ENCODE assay signal across 20 cellular contexts in genomic region chr1:162846256-162847212, GRCh38. TPM values are rescaled to one million over a fixed set of nuclear protein-coding genes. Genes with fewer than 3 reads are reported as not detected.
A peak's percentile ranks its signal among the peaks of the same experiment; 100 is the strongest.
DNase-seq lines count a peak whose midpoint lies in the region; ATAC-seq, FAIRE-seq and TF ChIP-seq lines count a peak whose summit lies in the region.
"Had no signal": no experiment of that assay in that cellular context is flagged by ENCODE, and none has a peak within 500 bp of the region (broad histone marks: within the 10 kb centered on the region; RNA-seq: fewer than 3 reads in every experiment).

No MANE protein-coding gene starts in this region.

- no peaks in the 10 kb centered on the region for H3K4me1 Mint-ChIP-seq in naive thymus-derived CD4-positive, alpha-beta T cell
- H3K4me1 Mint-ChIP-seq: CD14-positive monocyte, immature natural killer cell had no signal

- peaks cover 8 to 33% (median 22%) of the 10 kb centered on the region in 5 donors for H3K27me3 Mint-ChIP-seq in naive thymus-derived CD4-positive, alpha-beta T cell

- H2BK5ac ChIP-seq in H1 (ENCODE audit: low read depth, low read length), result no peak overlapping the region

- CTCF ChIA-PET in H1 (lab: Charles Lee; ENCODE audit: partially characterized antibody), result interaction anchor here (1.3 to 3.2 kb wide), 6 partner anchors 10 to 470 kb away, joined by 4 to 26 read pairs (median 6); partner anchors contain the start of genes CCDC190 and RGS4
- CTCF ChIA-PET in naive thymus-derived CD4-positive, alpha-beta T cell (lab: Charles Lee), result interaction anchor here (0.7 to 3.6 kb wide), 2 partner anchors 9 to 470 kb away, joined by 3 to 28 read pairs; no protein-coding TSS in a partner anchor

- no peak overlapping the region for H3K23ac ChIP-seq in H1 (ENCODE audit: insufficient read length)

- H4K20me1 ChIP-seq in H1 (replicated peaks in 1 of 2; ENCODE audit: control insufficient read depth in 1 of 2, insufficient read depth in 2 of 2, low read length in 2 of 2), result no peaks in the 10 kb centered on the region

- no peak overlapping the region for H3K4ac ChIP-seq in H1 (replicated peaks; ENCODE audit: insufficient read length, low read depth, low read length)

- TF ChIP-seq RAD21 in H1 (IDR thresholded peaks at IDR 0.05 in 1 of 2, conservative IDR thresholded peaks at IDR 0.05 in 1 of 2; ENCODE audit: low read depth in 2 of 2, low read length in 2 of 2), result no peak

- TF ChIP-seq EP300 in H1 (IDR thresholded peaks at IDR 0.05; ENCODE audit: borderline replicate concordance in 1 of 2, low read depth in 2 of 2, low read length in 2 of 2), result no peak

- TF ChIP-seq CTCF in H1 (IDR thresholded peaks at IDR 0.05; ENCODE audit: control extremely low read depth in 1 of 3, insufficient read depth in 1 of 3, low read depth in 1 of 3, low read length in 3 of 3), result no peak

- no peak overlapping the region for H2BK120ac ChIP-seq in H1 (replicated peaks; ENCODE audit: low read depth, low read length)

- intact Hi-C loops in naive thymus-derived CD4-positive, alpha-beta T cell (cut with micrococcal nuclease), result no loop called here
- intact Hi-C loops in head of caudate nucleus (cut with DNase I), result loop anchor here (10.0 kb wide), 1 partner anchor 468 kb away; no protein-coding TSS in a partner anchor

- H3K79me2 ChIP-seq in H1 (ENCODE audit: control insufficient read depth in 1 of 2, insufficient read depth in 2 of 2, low read length in 2 of 2), result no peaks in the 10 kb centered on the region

- H2BK12ac ChIP-seq in H1 (ENCODE audit: low read depth, low read length), result no peak overlapping the region

- no peaks in the 10 kb centered on the region for H3K9me3 Mint-ChIP-seq in naive thymus-derived CD4-positive, alpha-beta T cell
- H3K9me3 Mint-ChIP-seq: immature natural killer cell had no signal

- no peak overlapping the region for H2AK5ac ChIP-seq in H1 (ENCODE audit: low read depth, low read length)

- H3K4me2 ChIP-seq in H1 (ENCODE audit: insufficient read depth in 1 of 2, low read depth in 2 of 2, low read length in 2 of 2) (no peak overlapping the region), skeletal muscle satellite cell (ENCODE audit: low read length) (peak overlapping the region; percentile 66)
- H3K4me2 ChIP-seq: smooth muscle cell had no signal

- H3K18ac ChIP-seq in H1 (ENCODE audit: extremely low read depth, low read length), result no peak overlapping the region

- no peak overlapping the region for H3K9ac ChIP-seq in H1 (replicated peaks in 1 of 4; ENCODE audit: extremely low read depth in 1 of 4, low read depth in 3 of 4, low read length in 3 of 4)
- peak overlapping the region; percentile 8 for H3K9ac ChIP-seq in skeletal muscle satellite cell (ENCODE audit: low read depth, low read length)

- H3K23me2 ChIP-seq in H1 (ENCODE audit: low read depth, low read length), result no peaks in the 10 kb centered on the region; the same call in 1 of the 2 replicates

- H3K27ac ChIP-seq in SJSA1 (peak overlapping the region; percentile 16; the same call in 1 of the 2 replicates), H1 (ENCODE audit: low read depth, low read length) (no peak overlapping the region)
- H3K27ac ChIP-seq in naive thymus-derived CD4-positive, alpha-beta T cell (ENCODE audit: low read depth, low read length), result no peak overlapping the region
- H3K27ac ChIP-seq: colonic mucosa had no signal

- no peak overlapping the region for H2BK20ac ChIP-seq in H1 (ENCODE audit: low read length)

- H2AFZ ChIP-seq in H1 (ENCODE audit: low read length), result peak overlapping the region; percentile 90; the same call in 1 of the 2 replicates

- no peak for ATAC-seq in naive thymus-derived CD4-positive, alpha-beta T cell
- ATAC-seq: HCT116, SK-N-SH treated with all-trans-retinoic acid at 6 μM for 48 hours had no signal

- no peak overlapping the region for H4K5ac ChIP-seq in H1 (ENCODE audit: insufficient read length, low read depth, low read length)

- H3K14ac ChIP-seq in H1 (ENCODE audit: insufficient read length), result no peak overlapping the region

- H3K27ac Mint-ChIP-seq in naive thymus-derived CD4-positive, alpha-beta T cell, result no peak overlapping the region
- H3K27ac Mint-ChIP-seq: CD14-positive monocyte, immature natural killer cell had no signal

- H3K27me3 ChIP-seq in SJSA1 (replicated peaks) (no peaks in the 10 kb centered on the region), H1 (replicated peaks in 1 of 4; ENCODE audit: control insufficient read depth in 3 of 4, extremely low read depth in 1 of 4, insufficient read depth in 3 of 4, low read length in 3 of 4) (no peaks in the 10 kb centered on the region), skeletal muscle satellite cell (ENCODE audit: control insufficient read depth, insufficient read depth, low read length) (no peaks in the 10 kb centered on the region)
- no peaks in the 10 kb centered on the region for H3K27me3 ChIP-seq in naive thymus-derived CD4-positive, alpha-beta T cell (ENCODE audit: control insufficient read depth in 2 of 2, insufficient read depth in 2 of 2, low read length in 2 of 2)
- H3K27me3 ChIP-seq: colonic mucosa had no signal

- H3K56ac ChIP-seq in H1 (replicated peaks; ENCODE audit: insufficient read length, low read depth, low read length), result no peak overlapping the region

- no peak overlapping the region for H4K8ac ChIP-seq in H1 (ENCODE audit: extremely low read depth, insufficient read depth, low read length)

- no peak for FAIRE-seq in H1 (lab: Jason Lieb, UNC)

- no peak overlapping the region for H4K91ac ChIP-seq in H1 (replicated peaks; ENCODE audit: insufficient read length, low read length)

- POLR2A ChIA-PET in H1 (lab: Charles Lee; ENCODE audit: partially characterized antibody), result no interaction called here
- POLR2A ChIA-PET in naive thymus-derived CD4-positive, alpha-beta T cell (lab: Charles Lee), result no interaction called here

- DNase-seq in EL, result peak; percentile 87
- peak in 1 of 2 experiments; percentile 83 for DNase-seq in SJSA1 (ENCODE audit: low read depth in 1 of 2, low spot score in 2 of 2)
- DNase-seq in H1 (ENCODE audit: low read depth in 1 of 2, low spot score in 2 of 2), result no peak
- DNase-seq in naive thymus-derived CD4-positive, alpha-beta T cell, result no peak
- no peak for DNase-seq in head of caudate nucleus
- no peak for DNase-seq in ureter (ENCODE audit: low spot score)
- DNase-seq: activated CD4-positive, alpha-beta T cell treated with anti-CD3 and anti-CD28 coated beads for 4 hours; activated CD8-positive, alpha-beta memory T cell treated with anti-CD3 and anti-CD28 coated beads, Interleukin-2, amount 50 U/mL, for 4 hours; activated gamma-delta T cell; colonic mucosa; DMS53; immature natural killer cell; NCI-H2029 treated with DMSO at 0.1 percent for 48 hours; NCI-H510A treated with DMSO at 0.1 percent for 48 hours had no signal

- no peak overlapping the region for H3K4me3 Mint-ChIP-seq in naive thymus-derived CD4-positive, alpha-beta T cell
- H3K4me3 Mint-ChIP-seq: CD14-positive monocyte, immature natural killer cell had no signal

- H3K79me1 ChIP-seq in H1 (ENCODE audit: low read depth, low read length), result no peaks in the 10 kb centered on the region

- H3K4me3 ChIP-seq in SJSA1 (no peak overlapping the region), H1 (ENCODE audit: extremely low read depth in 1 of 4, insufficient read depth in 2 of 4, low read depth in 3 of 4, low read length in 4 of 4) (no peak overlapping the region), skeletal muscle satellite cell (ENCODE audit: low read length) (no peak overlapping the region)
- H3K4me3 ChIP-seq in naive thymus-derived CD4-positive, alpha-beta T cell (ENCODE audit: low read length), result no peak overlapping the region
- H3K4me3 ChIP-seq: colonic mucosa, smooth muscle cell had no signal

- H3K9me3 ChIP-seq in SJSA1 (replicated peaks) (no peaks in the 10 kb centered on the region), H1 (ENCODE audit: insufficient read depth in 2 of 2, low read depth in 1 of 2, low read length in 1 of 2) (no peaks in the 10 kb centered on the region), skeletal muscle satellite cell (replicated peaks; ENCODE audit: low read length) (no peaks in the 10 kb centered on the region)
- no peaks in the 10 kb centered on the region for H3K9me3 ChIP-seq in naive thymus-derived CD4-positive, alpha-beta T cell (ENCODE audit: control insufficient read depth in 2 of 3, low read length in 3 of 3)
- H3K9me3 ChIP-seq: colonic mucosa had no signal

- no peak overlapping the region for H2BK15ac ChIP-seq in H1 (ENCODE audit: low read length)

- TF ChIP-seq POLR2A in H1 (IDR thresholded peaks at IDR 0.05; ENCODE audit: control extremely low read depth in 1 of 2, low read depth in 2 of 2, low read length in 2 of 2), result no peak

- H3K36me3 ChIP-seq in SJSA1 (no peaks in the 10 kb centered on the region), H1 (ENCODE audit: control insufficient read depth in 2 of 4, insufficient read depth in 4 of 4, low read length in 3 of 4) (no peaks in the 10 kb centered on the region), skeletal muscle satellite cell (ENCODE audit: insufficient read depth, low read length) (no peaks in the 10 kb centered on the region)
- no peaks in the 10 kb centered on the region for H3K36me3 ChIP-seq in naive thymus-derived CD4-positive, alpha-beta T cell (ENCODE audit: control insufficient read depth in 2 of 3, insufficient read depth in 3 of 3, low read length in 3 of 3)
- H3K36me3 ChIP-seq: colonic mucosa had no signal

- WGBS in H1 (ENCODE audit: extremely low coverage in 1 of 2, insufficient coverage in 1 of 2, insufficient read length in 1 of 2, insufficient replicate concordance in 2 of 2, low coverage in 1 of 2, low lambda C conversion rate in 2 of 2, missing lambda C conversion rate in 1 of 2), 2 experiments, result 96% methylated on average over 16 of the region's 16 CpGs; no CpG with 5 or more reads in 1 of the 2 experiments

- no peaks in the 10 kb centered on the region for H3K36me3 Mint-ChIP-seq in naive thymus-derived CD4-positive, alpha-beta T cell
- H3K36me3 Mint-ChIP-seq: CD14-positive monocyte, immature natural killer cell had no signal

- H3K4me1 ChIP-seq in SJSA1 (replicated peaks), result peaks cover 21% of the 10 kb centered on the region
- H3K4me1 ChIP-seq in H1 (replicated peaks in 1 of 4; ENCODE audit: control insufficient read depth in 3 of 4, insufficient read depth in 4 of 4, low read length in 3 of 4), result no peaks in the 10 kb centered on the region
- peaks cover 23% of the 10 kb centered on the region for H3K4me1 ChIP-seq in skeletal muscle satellite cell (ENCODE audit: control insufficient read depth, insufficient read depth, low read length)
- no peaks in the 10 kb centered on the region for H3K4me1 ChIP-seq in naive thymus-derived CD4-positive, alpha-beta T cell (ENCODE audit: control insufficient read depth in 2 of 2, insufficient read depth in 2 of 2, low read length in 2 of 2)
- H3K4me1 ChIP-seq: colonic mucosa had no signal

RNA-seq across cellular contexts. Expression of gene CCDC190, which starts 14.4 kb away (rescaled TPM):
- total RNA-seq in SJSA1 (2014; rRNA removed; shearing (Covaris generic)), result 2.8 and 5.5 TPM in 2 replicates
- not detected in 2 replicates for total RNA-seq in H1 (2021; fragmentation: NEBNext Ultra II Directional; extraction: Animal tissue kit (Norgen Biotek cat#: 25700))
- not detected in 2 replicates for polyA plus RNA-seq in H1 (2011; rRNA removed)
- polyA plus RNA-seq in H1 (2011; cell fraction: cytosol; rRNA removed), result not detected
- not detected for polyA plus RNA-seq in H1 (2011; cell fraction: nucleus; rRNA removed)
- not detected in 4 replicates for polyA plus RNA-seq in H1 (2012, experiment 1 of 2)
- not detected for polyA plus RNA-seq in H1 (2012, experiment 2 of 2)
- not detected for polyA plus RNA-seq in H1 (2013, experiment 1 of 2)
- not detected for polyA plus RNA-seq in H1 (2013, experiment 2 of 2)
- not detected in 2 replicates for polyA minus RNA-seq in H1 (2011; rRNA and poly(A)+ RNA removed)
- polyA minus RNA-seq in H1 (2011; cell fraction: cytosol; rRNA and poly(A)+ RNA removed), result not detected
- not detected for polyA minus RNA-seq in H1 (2011; cell fraction: nucleus; rRNA and poly(A)+ RNA removed)
- 0.22 TPM in 1 of 2 replicates, not detected in the other for total RNA-seq in skeletal muscle satellite cell (2012; rRNA removed)
- total RNA-seq in naive thymus-derived CD4-positive, alpha-beta T cell, result not detected
- polyA plus RNA-seq in naive thymus-derived CD4-positive, alpha-beta T cell, result not detected
- total RNA-seq in ureter, result 0.23 TPM
- total RNA-seq: colonic mucosa, lower leg skin, smooth muscle cell had no signal
- polyA plus RNA-seq: CD14-positive monocyte, immature natural killer cell, smooth muscle cell had no signal

RNA-seq across cellular contexts. Expression of gene HSD17B7, which starts 56.0 kb away (rescaled TPM):
- total RNA-seq in SJSA1 (2014; rRNA removed; shearing (Covaris generic)), result 9.9 and 12.3 TPM in 2 replicates
- total RNA-seq in H1 (2021; fragmentation: NEBNext Ultra II Directional; extraction: Animal tissue kit (Norgen Biotek cat#: 25700)), result 35.4 and 37.8 TPM in 2 replicates
- polyA plus RNA-seq in H1 (2011; rRNA removed), result 23.5 and 31.0 TPM in 2 replicates
- 41.4 TPM for polyA plus RNA-seq in H1 (2011; cell fraction: cytosol; rRNA removed)
- polyA plus RNA-seq in H1 (2011; cell fraction: nucleus; rRNA removed), result 68.5 TPM
- polyA plus RNA-seq in H1 (2012, experiment 1 of 2), result 36.4 to 48.5 TPM (median 38.4 TPM) in 4 replicates
- 14.9 TPM for polyA plus RNA-seq in H1 (2012, experiment 2 of 2)
- polyA plus RNA-seq in H1 (2013, experiment 1 of 2), result 54.5 TPM
- polyA plus RNA-seq in H1 (2013, experiment 2 of 2), result 57.8 TPM
- 43.4 and 48.2 TPM in 2 replicates for polyA minus RNA-seq in H1 (2011; rRNA and poly(A)+ RNA removed)
- polyA minus RNA-seq in H1 (2011; cell fraction: cytosol; rRNA and poly(A)+ RNA removed), result 20.4 TPM
- polyA minus RNA-seq in H1 (2011; cell fraction: nucleus; rRNA and poly(A)+ RNA removed), result 67.4 TPM
- 6.8 and 11.2 TPM in 2 replicates for total RNA-seq in skeletal muscle satellite cell (2012; rRNA removed)
- total RNA-seq in naive thymus-derived CD4-positive, alpha-beta T cell, result 10 to 100 TPM; 19.3 to 34.1 (median 23.5) TPM
- 10 to 100 TPM; 19.8 to 29.0 TPM for polyA plus RNA-seq in naive thymus-derived CD4-positive, alpha-beta T cell
- total RNA-seq in ureter, result 23.5 TPM
